25 cellular contexts compared by ENCODE assay signal in genomic region chr6:4191271-4191721, GRCh38.
"Had no signal": no experiment of that assay in that cellular context is flagged by ENCODE, and none has a peak within 500 bp of the region (broad histone marks: within the 10 kb centered on the region; RNA-seq: fewer than 3 reads in every experiment).

No MANE protein-coding gene starts in this region.

- H3K4me3 ChIP-seq: stomach, suprapubic skin, testis, thoracic aorta, thyroid gland, tibial artery, tibial nerve, transverse colon, upper lobe of left lung, upper lobe of right lung, uterus, vagina had no signal

- H3K9me3 ChIP-seq: stomach, suprapubic skin, testis, thoracic aorta, thyroid gland, tibial artery, tibial nerve, transverse colon, upper lobe of left lung, upper lobe of right lung, uterus, vagina had no signal

- H3K36me3 ChIP-seq: stomach, suprapubic skin, thoracic aorta, thyroid gland, tibial artery, tibial nerve, transverse colon, upper lobe of left lung, upper lobe of right lung, uterus, vagina had no signal

- DNase-seq: stimulated activated CD4-positive, alpha-beta T cell treated with anti-CD3 and anti-CD28 coated beads, Interleukin-2, amount 100 ng/mL, for 48 hours; stimulated activated CD4-positive, alpha-beta T cell treated with anti-CD3 and anti-CD28 coated beads, Interleukin-4, amount 100 ng/mL, for 1 hour; stimulated activated CD4-positive, alpha-beta T cell treated with anti-CD3 and anti-CD28 coated beads, Interleukin-4, amount 100 ng/mL, for 24 hours; stimulated activated CD4-positive, alpha-beta T cell treated with anti-CD3 and anti-CD28 coated beads, Interleukin-4, amount 100 ng/mL, for 4 hours; stimulated activated CD8-positive, alpha-beta memory T cell treated with anti-CD3 and anti-CD28 coated beads, Interleukin-4, amount 100 ng/mL, for 48 hours; stimulated activated naive B cell treated with anti-CD40 and anti-IgM and Interleukin-4, amounts not matched to agents 10 μg/mL and 1 μg/mL and 100 μg/mL, for 72 hours; stimulated activated naive CD4-positive, alpha-beta T cell; stimulated activated naive CD4-positive, alpha-beta T cell treated with Interleukin-2 at 50 U/mL for 16 hours; stimulated activated naive CD8-positive, alpha-beta T cell treated with anti-CD3 and anti-CD28 coated beads, Interleukin-15, amount 100 ng/mL, for 72 hours; stimulated activated naive CD8-positive, alpha-beta T cell treated with anti-CD3 and anti-CD28 coated beads, Interleukin-15, Interleukin-2, amounts not matched to agents 100 U/mL and 50 U/mL, for 24 hours; stomach; substantia nigra; testis; thyroid gland; tibial artery; transverse colon; trophoblast cell; upper lobe of right lung; uterus had no signal

- H3K4me1 ChIP-seq: stomach, suprapubic skin, testis, thyroid gland, tibial artery, tibial nerve, transverse colon, upper lobe of left lung, upper lobe of right lung, uterus, vagina had no signal

- H3K27me3 ChIP-seq: stomach, suprapubic skin, testis, thyroid gland, tibial artery, tibial nerve, transverse colon, upper lobe of left lung, upper lobe of right lung, uterus, vagina had no signal

- ATAC-seq: stimulated activated memory B cell treated with anti-CD40 and anti-IgM and Interleukin-4, amounts not matched to agents 10 μg/mL and 1 μg/mL and 100 μg/mL, for 72 hours; stimulated activated naive B cell treated with anti-CD40 and anti-IgM and Interleukin-4, amounts not matched to agents 10 μg/mL and 1 μg/mL and 100 μg/mL, for 72 hours; stimulated activated naive CD8-positive, alpha-beta T cell treated with anti-CD3 and anti-CD28 coated beads, Interleukin-15, amount 100 ng/mL, for 72 hours; stimulated activated naive CD8-positive, alpha-beta T cell treated with anti-CD3 and anti-CD28 coated beads, Interleukin-15, Interleukin-2, amounts not matched to agents 100 U/mL and 50 U/mL, for 24 hours; upper lobe of right lung had no signal

- H3K27ac ChIP-seq: stomach, suprapubic skin, testis, thoracic aorta, thyroid gland, tibial artery, tibial nerve, transverse colon, upper lobe of left lung, upper lobe of right lung, uterus, vagina had no signal
